In genomic region chr4:24837781-24838180, GRCh38 we compare ENCODE assay signal across 1 cellular context.
TF ChIP-seq lines count a peak whose summit lies in the region.

No MANE protein-coding gene starts in this region.

TF ChIP-seq in GM23338, 12 proteins besides CTCF, POLR2A, EP300 and RAD21 (continued from another document):
- TF ChIP-seq ZNF462 (CRISPR knock-in tag; IDR thresholded peaks at IDR 0.05): no peak
- TF ChIP-seq EZH2phosphoT487 (IDR thresholded peaks at IDR 0.05; ENCODE audit: unreplicated experiment): no peak
- no peak for TF ChIP-seq ZNF114 (CRISPR knock-in tag; IDR thresholded peaks at IDR 0.05)
- TF ChIP-seq NANOG (IDR thresholded peaks at IDR 0.05; ENCODE audit: borderline replicate concordance): no peak
- no peak for TF ChIP-seq CREB1 (CRISPR knock-in tag; IDR thresholded peaks at IDR 0.05; ENCODE audit: low read depth)
- no peak for TF ChIP-seq EZH2 (IDR thresholded peaks at IDR 0.05; ENCODE audit: low read depth, unreplicated experiment)
